24 cellular contexts compared by ENCODE assay signal in genomic region chr17:11548398-11548797, GRCh38. TPM values are rescaled to one million over a fixed set of nuclear protein-coding genes. Genes with fewer than 3 reads are reported as not detected.
"Had no signal": no experiment of that assay in that cellular context is flagged by ENCODE, and none has a peak within 500 bp of the region (broad histone marks: within the 10 kb centered on the region; RNA-seq: fewer than 3 reads in every experiment).

No MANE protein-coding gene starts in this region.

- H3K9me3 ChIP-seq: colonic mucosa, esophagus muscularis mucosa, esophagus squamous epithelium, gastrocnemius medialis, gastroesophageal sphincter had no signal

- H3K36me3 ChIP-seq: colonic mucosa, esophagus muscularis mucosa, esophagus squamous epithelium, gastrocnemius medialis, gastroesophageal sphincter, heart left ventricle, heart right ventricle had no signal

- H3K27ac ChIP-seq: colonic mucosa, coronary artery, dorsolateral prefrontal cortex, epithelial cell of prostate, esophagus muscularis mucosa, esophagus squamous epithelium, foreskin keratinocyte, gastrocnemius medialis, gastroesophageal sphincter, heart left ventricle, heart right ventricle had no signal

- DNase-seq: colonic mucosa; cortex of kidney; dermis blood vessel endothelial cell; dorsolateral prefrontal cortex; effector CD4-positive, alpha-beta T cell; effector CD8-positive, alpha-beta T cell; effector memory CD4-positive, alpha-beta T cell; effector memory CD8-positive, alpha-beta T cell; erythroblast; esophagus squamous epithelium; foreskin fibroblast; foreskin keratinocyte; foreskin melanocyte; gastrocnemius medialis; glutamatergic neuron; head of caudate nucleus; heart left ventricle; heart right ventricle had no signal

- H3K4me1 ChIP-seq: colonic mucosa, esophagus muscularis mucosa, esophagus squamous epithelium, foreskin keratinocyte, gastrocnemius medialis, gastroesophageal sphincter, heart left ventricle, heart right ventricle had no signal

- H3K27me3 ChIP-seq: colonic mucosa, dorsolateral prefrontal cortex, esophagus muscularis mucosa, esophagus squamous epithelium, foreskin keratinocyte, gastrocnemius medialis, gastroesophageal sphincter, heart left ventricle, heart right ventricle had no signal

- H3K4me3 ChIP-seq: colonic mucosa, coronary artery, dorsolateral prefrontal cortex, esophagus muscularis mucosa, esophagus squamous epithelium, gastrocnemius medialis, gastroesophageal sphincter, heart left ventricle, heart right ventricle had no signal

RNA-seq across cellular contexts. Expression of gene DNAH9, which starts 49.9 kb away (rescaled TPM):
- polyA plus RNA-seq: endothelial cell of umbilical vein, fibroblast of lung, heart left ventricle had no signal
